In genomic region chr1:33256701-33257387, GRCh38 we compare ENCODE assay signal across 8 cellular contexts. TPM values are rescaled to one million over a fixed set of nuclear protein-coding genes. Genes with fewer than 3 reads are reported as not detected.
DNase-seq lines count a peak whose midpoint lies in the region; ATAC-seq and TF ChIP-seq lines count a peak whose summit lies in the region.

No MANE protein-coding gene starts in this region.

- peak overlapping the region; percentile 90 for H3K27ac ChIP-seq in SJCRH30
- peak overlapping the region; percentile 77 for H3K27ac ChIP-seq in neutrophil
- peak overlapping the region; percentile 75 to 86 (median 83) for H3K27ac ChIP-seq in thyroid gland

- peak; percentile 24 for ATAC-seq in GM18519 (IDR thresholded peaks at IDR 0.05; ENCODE audit: low FRiP score, unreplicated experiment)

- TF ChIP-seq CTCF in neutrophil (IDR thresholded peaks at IDR 0.05) (no peak), thyroid gland (IDR thresholded peaks at IDR 0.05) (no peak)

- CTCF ChIA-PET in activated naive CD4-positive, alpha-beta T cell treated with anti-CD3 and anti-CD28 coated beads, Interleukin-2, amount 10 ng/mL, durations not matched to agents 7 days and 5 days (lab: Charles Lee) = interaction anchor here (0.6 to 1.2 kb wide), 4 partner anchors 8 to 158 kb away, joined by 3 read pairs; no protein-coding TSS in a partner anchor

- 0 out of 2 replicates have a peak, but pooled peaks cover 2% of the 10 kb centered on the region for H3K36me3 ChIP-seq in SJCRH30
- no peaks in the 10 kb centered on the region for H3K36me3 ChIP-seq in neutrophil
- no peaks in the 10 kb centered on the region for H3K36me3 ChIP-seq in thyroid gland

- peak overlapping the region; percentile 97 for H3K4me3 Mint-ChIP-seq in activated naive CD4-positive, alpha-beta T cell treated with anti-CD3 and anti-CD28 coated beads, Interleukin-2, amount 10 ng/mL, durations not matched to agents 7 days and 5 days

- TF ChIP-seq RAD21 in Ishikawa (IDR thresholded peaks at IDR 0.05; ENCODE audit: low read depth) = no peak

- H3K4me1 ChIP-seq in SJCRH30 (peaks cover 14% of the 10 kb centered on the region; the same call in 1 of the 2 replicates), neutrophil (ENCODE audit: control insufficient read depth in 1 of 2, insufficient read depth in 1 of 2, low read depth in 1 of 2, low read length in 1 of 2) (peaks cover 23 to 27% of the 10 kb centered on the region in 2 experiments), thyroid gland (peaks cover 25 to 46% of the 10 kb centered on the region in 2 donors)

- peak; percentile 2 for DNase-seq in A172 (ENCODE audit: low spot score)
- peak; percentile 61 to 65 for DNase-seq in SJCRH30
- peak; percentile 67 for DNase-seq in activated naive CD4-positive, alpha-beta T cell treated with anti-CD3 and anti-CD28 coated beads, Interleukin-2, amount 10 ng/mL, durations not matched to agents 7 days and 5 days
- DNase-seq in germinal center (ENCODE audit: low spot score) = peak; percentile 64
- DNase-seq in thyroid gland = peak; percentile 55 to 56

- intact Hi-C loops in thyroid gland (cut with DNase I) = loop anchor here (10.0 kb wide), 1 partner anchor 112 kb away; no protein-coding TSS in a partner anchor

- no peaks in the 10 kb centered on the region for H3K27me3 ChIP-seq in SJCRH30
- H3K27me3 ChIP-seq in neutrophil = peaks cover 18% of the 10 kb centered on the region
- no peaks in the 10 kb centered on the region for H3K27me3 ChIP-seq in thyroid gland

- H3K9me3 ChIP-seq in SJCRH30 (replicated peaks) (no peaks in the 10 kb centered on the region), neutrophil (no peaks in the 10 kb centered on the region), thyroid gland (no peaks in the 10 kb centered on the region)

- peaks cover 28% of the 10 kb centered on the region for H3K27me3 Mint-ChIP-seq in activated naive CD4-positive, alpha-beta T cell treated with anti-CD3 and anti-CD28 coated beads, Interleukin-2, amount 10 ng/mL, durations not matched to agents 7 days and 5 days

- no peaks in the 10 kb centered on the region for H3K9me3 Mint-ChIP-seq in activated naive CD4-positive, alpha-beta T cell treated with anti-CD3 and anti-CD28 coated beads, Interleukin-2, amount 10 ng/mL, durations not matched to agents 7 days and 5 days

- H3K4me3 ChIP-seq in SJCRH30 (peak overlapping the region; percentile 82), neutrophil (ENCODE audit: low read depth in 1 of 2, low read length in 1 of 2) (peak overlapping the region; percentile 67 to 92), thyroid gland (replicated peaks in 1 of 3) (peak overlapping the region in 2 of 3 donors; percentile 44 to 58)

- 0% methylated on average over 20 to 21 of the region's 62 CpGs for WGBS in thyroid gland, 2 donors

- H3K36me3 Mint-ChIP-seq in activated naive CD4-positive, alpha-beta T cell treated with anti-CD3 and anti-CD28 coated beads, Interleukin-2, amount 10 ng/mL, durations not matched to agents 7 days and 5 days = peaks cover 4% of the 10 kb centered on the region

- peaks cover 30% of the 10 kb centered on the region for H3K4me1 Mint-ChIP-seq in activated naive CD4-positive, alpha-beta T cell treated with anti-CD3 and anti-CD28 coated beads, Interleukin-2, amount 10 ng/mL, durations not matched to agents 7 days and 5 days

- no peak for TF ChIP-seq EP300 in Ishikawa (IDR thresholded peaks at IDR 0.05; ENCODE audit: borderline replicate concordance)

- TF ChIP-seq POLR2A in thyroid gland (IDR thresholded peaks at IDR 0.05) = no peak

- H3K27ac Mint-ChIP-seq in activated naive CD4-positive, alpha-beta T cell treated with anti-CD3 and anti-CD28 coated beads, Interleukin-2, amount 10 ng/mL, durations not matched to agents 7 days and 5 days = peak overlapping the region; percentile 98

TF ChIP-seq in Ishikawa, 13 proteins besides CTCF, POLR2A, EP300 and RAD21:
- TF ChIP-seq CEBPB (IDR thresholded peaks at IDR 0.05) (no peak), TAF1 (IDR thresholded peaks at IDR 0.05; ENCODE audit: low read depth) (peak; percentile 25; the same call in 1 of the 2 replicates), YY1 (IDR thresholded peaks at IDR 0.05; ENCODE audit: low read depth) (peak; percentile 73; the same call in 1 of the 2 replicates), FOXM1 (IDR thresholded peaks at IDR 0.05; ENCODE audit: borderline replicate concordance, low read depth) (no peak), TCF12 (IDR thresholded peaks at IDR 0.05; ENCODE audit: low read depth) (peak; percentile 28; the same call in 1 of the 2 replicates), NFIC (IDR thresholded peaks at IDR 0.05) (no peak)

RNA-seq across cellular contexts. Expression of gene ZNF362, which starts 0.6 kb away (rescaled TPM):
- total RNA-seq in A172 (2014; rRNA removed; shearing (Covaris generic)) = 3.5 and 10.5 TPM in 2 replicates
- 27.3 and 29.3 TPM in 2 replicates for total RNA-seq in SJCRH30 (2014; rRNA removed; shearing (Covaris generic))
- total RNA-seq in thyroid gland = 10 to 100 TPM; 20.7 to 44.1 (median 26.7) TPM

Comparison
In these comparisons a context has a peak if more than half of its experiments do, and no peak if none do; other contexts are left out.
1. Peak in every context shown above with its lines: DNase-seq, ATAC-seq, H3K4me3 ChIP-seq and H3K27ac ChIP-seq.
2. DNase-seq: peak in every context shown above with its lines; median percentile 67 in activated naive CD4-positive, alpha-beta T cell treated with anti-CD3 and anti-CD28 coated beads, Interleukin-2, amount 10 ng/mL, durations not matched to agents 7 days and 5 days; 64 in germinal center; 63 in SJCRH30; 56 in thyroid gland; 2 in A172.